In genomic region chr7:109950821-109951601, GRCh38 we compare ENCODE assay signal across 20 cellular contexts.
"Had no signal": no experiment of that assay in that cellular context is flagged by ENCODE, and none has a peak within 500 bp of the region (broad histone marks: within the 10 kb centered on the region; RNA-seq: fewer than 3 reads in every experiment).

No MANE protein-coding gene starts in this region.

- H3K27me3 ChIP-seq: heart left ventricle, right lobe of liver, suprapubic skin, thyroid gland had no signal

- H3K9me3 Mint-ChIP-seq: endodermal cell, type B pancreatic cell had no signal

- H3K36me3 Mint-ChIP-seq: naive thymus-derived CD4-positive, alpha-beta T cell; stimulated activated effector memory CD8-positive, alpha-beta T cell treated with anti-CD3 and anti-CD28 coated beads, Interleukin-12 subunit alpha, Interleukin-12 subunit beta, amount 100 ng/mL, for 72 hours; type B pancreatic cell had no signal

- H3K9me3 ChIP-seq: heart left ventricle, right lobe of liver, suprapubic skin, thyroid gland had no signal

- H3K4me1 ChIP-seq: heart left ventricle, right lobe of liver, suprapubic skin, thyroid gland had no signal

- H3K27me3 Mint-ChIP-seq: type B pancreatic cell had no signal

- DNase-seq: effector CD4-positive, alpha-beta T cell; endodermal cell; foreskin melanocyte; heart left ventricle; hypothalamus; islet precursor cell; left colon; naive thymus-derived CD4-positive, alpha-beta T cell; right lobe of liver; stimulated activated CD4-positive, alpha-beta T cell treated with anti-CD3 and anti-CD28 coated beads, Interleukin-4, amount 100 ng/mL, for 1 hour; stimulated activated CD8-positive, alpha-beta memory T cell treated with anti-CD3 and anti-CD28 coated beads, Interleukin-4, amount 100 ng/mL, for 48 hours; stimulated activated naive CD8-positive, alpha-beta T cell treated with anti-CD3 and anti-CD28 coated beads, Interleukin-15, Interleukin-2, amounts not matched to agents 100 U/mL and 50 U/mL, for 24 hours; thyroid gland had no signal

- ATAC-seq: heart left ventricle; left colon; naive thymus-derived CD4-positive, alpha-beta T cell; right lobe of liver; stimulated activated effector memory CD8-positive, alpha-beta T cell treated with anti-CD3 and anti-CD28 coated beads, Interleukin-12 subunit alpha, Interleukin-12 subunit beta, amount 100 ng/mL, for 72 hours; stimulated activated naive CD8-positive, alpha-beta T cell treated with anti-CD3 and anti-CD28 coated beads, Interleukin-15, Interleukin-2, amounts not matched to agents 100 U/mL and 50 U/mL, for 24 hours had no signal

- H3K4me3 ChIP-seq: coronary artery, heart left ventricle, right lobe of liver, suprapubic skin, thyroid gland had no signal

- FAIRE-seq: endothelial cell of umbilical vein, urothelium cell line had no signal

- H3K4me1 Mint-ChIP-seq: naive thymus-derived CD4-positive, alpha-beta T cell; neural crest cell; stimulated activated effector memory CD8-positive, alpha-beta T cell treated with anti-CD3 and anti-CD28 coated beads, Interleukin-12 subunit alpha, Interleukin-12 subunit beta, amount 100 ng/mL, for 72 hours had no signal

- H3K36me3 ChIP-seq: heart left ventricle, right lobe of liver, suprapubic skin, thyroid gland had no signal

- H3K27ac ChIP-seq: coronary artery, heart left ventricle, right lobe of liver, suprapubic skin, thyroid gland had no signal

- H3K27ac Mint-ChIP-seq: endodermal cell; naive thymus-derived CD4-positive, alpha-beta T cell; stimulated activated effector memory CD8-positive, alpha-beta T cell treated with anti-CD3 and anti-CD28 coated beads, Interleukin-12 subunit alpha, Interleukin-12 subunit beta, amount 100 ng/mL, for 72 hours; type B pancreatic cell had no signal

- H3K4me3 Mint-ChIP-seq: endodermal cell; naive thymus-derived CD4-positive, alpha-beta T cell; neural crest cell; stimulated activated effector memory CD8-positive, alpha-beta T cell treated with anti-CD3 and anti-CD28 coated beads, Interleukin-12 subunit alpha, Interleukin-12 subunit beta, amount 100 ng/mL, for 72 hours; type B pancreatic cell had no signal
